ENCODE assay signal across 3 cellular contexts in genomic region chr17:63542218-63542545, GRCh38.
TF ChIP-seq lines count a peak whose summit lies in the region.

No MANE protein-coding gene starts in this region.

TF ChIP-seq in SK-N-SH, 30 proteins besides CTCF, POLR2A, EP300 and RAD21:
- TF ChIP-seq TAF1 (IDR thresholded peaks at IDR 0.05; ENCODE audit: borderline replicate concordance, low read depth, low read length): no peak
- no peak for TF ChIP-seq GABPA (IDR thresholded peaks at IDR 0.05; ENCODE audit: low read depth)
- TF ChIP-seq, protein P1, sequence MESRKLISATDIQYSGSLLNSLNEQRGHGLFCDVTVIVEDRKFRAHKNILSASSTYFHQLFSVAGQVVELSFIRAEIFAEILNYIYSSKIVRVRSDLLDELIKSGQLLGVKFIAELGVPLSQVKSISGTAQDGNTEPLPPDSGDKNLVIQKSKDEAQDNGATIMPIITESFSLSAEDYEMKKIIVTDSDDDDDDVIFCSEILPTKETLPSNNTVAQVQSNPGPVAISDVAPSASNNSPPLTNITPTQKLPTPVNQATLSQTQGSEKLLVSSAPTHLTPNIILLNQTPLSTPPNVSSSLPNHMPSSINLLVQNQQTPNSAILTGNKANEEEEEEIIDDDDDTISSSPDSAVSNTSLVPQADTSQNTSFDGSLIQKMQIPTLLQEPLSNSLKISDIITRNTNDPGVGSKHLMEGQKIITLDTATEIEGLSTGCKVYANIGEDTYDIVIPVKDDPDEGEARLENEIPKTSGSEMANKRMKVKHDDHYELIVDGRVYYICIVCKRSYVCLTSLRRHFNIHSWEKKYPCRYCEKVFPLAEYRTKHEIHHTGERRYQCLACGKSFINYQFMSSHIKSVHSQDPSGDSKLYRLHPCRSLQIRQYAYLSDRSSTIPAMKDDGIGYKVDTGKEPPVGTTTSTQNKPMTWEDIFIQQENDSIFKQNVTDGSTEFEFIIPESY (IDR thresholded peaks at IDR 0.05; ENCODE audit: borderline replicate concordance, low read depth): no peak
- TF ChIP-seq FOXJ3 (CRISPR knock-in tag; IDR thresholded peaks at IDR 0.05): no peak

TF ChIP-seq in SK-N-SH treated with all-trans-retinoic acid at 6 μM for 48 hours, 23 proteins besides CTCF, POLR2A, EP300 and RAD21:
- TF ChIP-seq BACH2 (CRISPR knock-in tag; IDR thresholded peaks at IDR 0.05; ENCODE audit: borderline replicate concordance) (no peak), TOX (CRISPR knock-in tag; IDR thresholded peaks at IDR 0.05; ENCODE audit: borderline replicate concordance) (no peak), ARNTL (CRISPR knock-in tag; IDR thresholded peaks at IDR 0.05; ENCODE audit: borderline replicate concordance, low read depth) (no peak), SNAI2 (CRISPR knock-in tag; IDR thresholded peaks at IDR 0.05) (no peak), ZNF565 (CRISPR knock-in tag; conservative IDR thresholded peaks at IDR 0.05; ENCODE audit: low read depth) (no peak), OSR1 (CRISPR knock-in tag; IDR thresholded peaks at IDR 0.05) (no peak), CSRNP3 (CRISPR knock-in tag; IDR thresholded peaks at IDR 0.05) (no peak), GLIS3 (CRISPR knock-in tag; IDR thresholded peaks at IDR 0.05) (no peak), ZNF8 (CRISPR knock-in tag; IDR thresholded peaks at IDR 0.05) (no peak), ZFP3 (CRISPR knock-in tag; IDR thresholded peaks at IDR 0.05) (no peak)
- TF ChIP-seq, protein P2, sequence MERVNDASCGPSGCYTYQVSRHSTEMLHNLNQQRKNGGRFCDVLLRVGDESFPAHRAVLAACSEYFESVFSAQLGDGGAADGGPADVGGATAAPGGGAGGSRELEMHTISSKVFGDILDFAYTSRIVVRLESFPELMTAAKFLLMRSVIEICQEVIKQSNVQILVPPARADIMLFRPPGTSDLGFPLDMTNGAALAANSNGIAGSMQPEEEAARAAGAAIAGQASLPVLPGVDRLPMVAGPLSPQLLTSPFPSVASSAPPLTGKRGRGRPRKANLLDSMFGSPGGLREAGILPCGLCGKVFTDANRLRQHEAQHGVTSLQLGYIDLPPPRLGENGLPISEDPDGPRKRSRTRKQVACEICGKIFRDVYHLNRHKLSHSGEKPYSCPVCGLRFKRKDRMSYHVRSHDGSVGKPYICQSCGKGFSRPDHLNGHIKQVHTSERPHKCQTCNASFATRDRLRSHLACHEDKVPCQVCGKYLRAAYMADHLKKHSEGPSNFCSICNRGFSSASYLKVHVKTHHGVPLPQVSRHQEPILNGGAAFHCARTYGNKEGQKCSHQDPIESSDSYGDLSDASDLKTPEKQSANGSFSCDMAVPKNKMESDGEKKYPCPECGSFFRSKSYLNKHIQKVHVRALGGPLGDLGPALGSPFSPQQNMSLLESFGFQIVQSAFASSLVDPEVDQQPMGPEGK (CRISPR knock-in tag; IDR thresholded peaks at IDR 0.05; ENCODE audit: borderline replicate concordance): no peak

TF ChIP-seq in H1, 55 proteins besides CTCF, POLR2A, EP300 and RAD21:
- no peak for TF ChIP-seq TAF7 (optimal IDR thresholded peaks at IDR 0.05; ENCODE audit: borderline replicate concordance, low read depth, low read length)
- no peak for TF ChIP-seq HDAC6 (IDR thresholded peaks at IDR 0.05; ENCODE audit: low read depth, low read length)
- no peak for TF ChIP-seq KDM1A (IDR thresholded peaks at IDR 0.05; ENCODE audit: borderline replicate concordance, low read length)
- no peak for TF ChIP-seq CEBPB (IDR thresholded peaks at IDR 0.05; ENCODE audit: low read depth, low read length)
- no peak for TF ChIP-seq CTBP2 (IDR thresholded peaks at IDR 0.05; ENCODE audit: borderline replicate concordance, insufficient read depth, insufficient read length, low read length)
- TF ChIP-seq, protein P3, sequence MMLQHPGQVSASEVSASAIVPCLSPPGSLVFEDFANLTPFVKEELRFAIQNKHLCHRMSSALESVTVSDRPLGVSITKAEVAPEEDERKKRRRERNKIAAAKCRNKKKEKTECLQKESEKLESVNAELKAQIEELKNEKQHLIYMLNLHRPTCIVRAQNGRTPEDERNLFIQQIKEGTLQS (IDR thresholded peaks at IDR 0.05; ENCODE audit: insufficient read depth, low read depth, low read length): no peak
- TF ChIP-seq, protein P4, sequence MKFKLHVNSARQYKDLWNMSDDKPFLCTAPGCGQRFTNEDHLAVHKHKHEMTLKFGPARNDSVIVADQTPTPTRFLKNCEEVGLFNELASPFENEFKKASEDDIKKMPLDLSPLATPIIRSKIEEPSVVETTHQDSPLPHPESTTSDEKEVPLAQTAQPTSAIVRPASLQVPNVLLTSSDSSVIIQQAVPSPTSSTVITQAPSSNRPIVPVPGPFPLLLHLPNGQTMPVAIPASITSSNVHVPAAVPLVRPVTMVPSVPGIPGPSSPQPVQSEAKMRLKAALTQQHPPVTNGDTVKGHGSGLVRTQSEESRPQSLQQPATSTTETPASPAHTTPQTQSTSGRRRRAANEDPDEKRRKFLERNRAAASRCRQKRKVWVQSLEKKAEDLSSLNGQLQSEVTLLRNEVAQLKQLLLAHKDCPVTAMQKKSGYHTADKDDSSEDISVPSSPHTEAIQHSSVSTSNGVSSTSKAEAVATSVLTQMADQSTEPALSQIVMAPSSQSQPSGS (IDR thresholded peaks at IDR 0.05; ENCODE audit: low read length): no peak
- no peak for TF ChIP-seq SP2 (IDR thresholded peaks at IDR 0.05; ENCODE audit: low read length)
